In genomic region chr15:45496658-45497057, GRCh38 we compare ENCODE assay signal across 26 cellular contexts.
"Had no signal": no experiment of that assay in that cellular context is flagged by ENCODE, and none has a peak within 500 bp of the region (broad histone marks: within the 10 kb centered on the region; RNA-seq: fewer than 3 reads in every experiment).

No MANE protein-coding gene starts in this region.

- DNase-seq: naive thymus-derived CD8-positive, alpha-beta T cell; nephron progenitor cell; nucleus accumbens; pancreas; psoas muscle; right cardiac atrium; right lobe of liver; sigmoid colon; small intestine; stimulated activated CD4-positive, alpha-beta T cell treated with anti-CD3 and anti-CD28 coated beads, Interleukin-15, amount 100 ng/mL, for 24 hours; stimulated activated CD4-positive, alpha-beta T cell treated with anti-CD3 and anti-CD28 coated beads, Interleukin-2, amount 100 ng/mL, for 24 hours; stimulated activated CD4-positive, alpha-beta T cell treated with anti-CD3 and anti-CD28 coated beads, Interleukin-2, amount 100 ng/mL, for 48 hours; stimulated activated CD4-positive, alpha-beta T cell treated with anti-CD3 and anti-CD28 coated beads, Interleukin-4, amount 100 ng/mL, for 24 hours; stimulated activated naive B cell treated with anti-CD40 and anti-IgM and Interleukin-4, amounts not matched to agents 10 μg/mL and 1 μg/mL and 100 μg/mL, for 72 hours; stimulated activated naive CD4-positive, alpha-beta T cell treated with Interleukin-2 at 50 U/mL for 16 hours; stomach; thyroid gland; trophoblast cell; upper lobe of left lung had no signal

- H3K27ac ChIP-seq: neutrophil, pancreas, psoas muscle, right lobe of liver, sigmoid colon, stomach, thoracic aorta, thyroid gland, tibial nerve, upper lobe of left lung, vagina had no signal

- H3K36me3 ChIP-seq: neutrophil, pancreas, right lobe of liver, thoracic aorta, thyroid gland, upper lobe of left lung, vagina had no signal

- H3K4me1 ChIP-seq: pancreas, psoas muscle, right lobe of liver, sigmoid colon, stomach, thyroid gland, tibial nerve, upper lobe of left lung, vagina had no signal

- H3K9me3 ChIP-seq: neutrophil, pancreas, psoas muscle, right lobe of liver, sigmoid colon, stomach, thoracic aorta, thyroid gland, tibial nerve, upper lobe of left lung, vagina had no signal

- ATAC-seq: naive thymus-derived CD8-positive, alpha-beta T cell; natural killer cell treated with Interleukin-12 subunit alpha and Interleukin-12 subunit beta and Interleukin-15 and Interleukin-18, amount 100 ng/mL, for 72 hours; pancreas; psoas muscle; right cardiac atrium; right lobe of liver; stimulated activated effector memory CD8-positive, alpha-beta T cell treated with anti-CD3 and anti-CD28 coated beads, Interleukin-12 subunit alpha, Interleukin-12 subunit beta, amount 100 ng/mL, for 72 hours; stimulated activated naive B cell treated with anti-CD40 and anti-IgM and Interleukin-4, amounts not matched to agents 10 μg/mL and 1 μg/mL and 100 μg/mL, for 72 hours had no signal

- H3K4me3 ChIP-seq: pancreas, psoas muscle, right lobe of liver, sigmoid colon, stomach, thoracic aorta, thyroid gland, tibial nerve, upper lobe of left lung, vagina had no signal

- H3K27me3 ChIP-seq: pancreas, right lobe of liver, sigmoid colon, stomach, thyroid gland, tibial nerve, upper lobe of left lung, vagina had no signal

- FAIRE-seq: pancreas, small intestine, urothelium cell line had no signal
